Comparison of ENCODE assay signal across 13 cellular contexts in genomic region chr5:75964008-75964407, GRCh38.
DNase-seq lines count a peak whose midpoint lies in the region; ATAC-seq and TF ChIP-seq lines count a peak whose summit lies in the region.
"Had no signal": no experiment of that assay in that cellular context is flagged by ENCODE, and none has a peak within 500 bp of the region (broad histone marks: within the 10 kb centered on the region; RNA-seq: fewer than 3 reads in every experiment).

No MANE protein-coding gene starts in this region.

- peaks cover 7% of the 10 kb centered on the region for H3K36me3 Mint-ChIP-seq in stimulated activated memory B cell treated with anti-CD40 and anti-IgM and Interleukin-4, amounts not matched to agents 10 μg/mL and 1 μg/mL and 100 μg/mL, for 72 hours
- peaks cover 19% of the 10 kb centered on the region for H3K36me3 Mint-ChIP-seq in glutamatergic neuron (ENCODE audit: unreplicated experiment)
- H3K36me3 Mint-ChIP-seq: CD4-positive, CD25-positive, alpha-beta regulatory T cell had no signal

- H3K9me3 Mint-ChIP-seq in stimulated activated memory B cell treated with anti-CD40 and anti-IgM and Interleukin-4, amounts not matched to agents 10 μg/mL and 1 μg/mL and 100 μg/mL, for 72 hours, result peaks cover 3% of the 10 kb centered on the region
- H3K9me3 Mint-ChIP-seq in glutamatergic neuron (ENCODE audit: unreplicated experiment), result peaks cover 6% of the 10 kb centered on the region

- H3K27me3 Mint-ChIP-seq in stimulated activated memory B cell treated with anti-CD40 and anti-IgM and Interleukin-4, amounts not matched to agents 10 μg/mL and 1 μg/mL and 100 μg/mL, for 72 hours, result no peaks in the 10 kb centered on the region
- peaks cover 1% of the 10 kb centered on the region for H3K27me3 Mint-ChIP-seq in glutamatergic neuron (ENCODE audit: unreplicated experiment)

- peak; percentile 78 for ATAC-seq in GM19035 (IDR thresholded peaks at IDR 0.05; ENCODE audit: unreplicated experiment)
- ATAC-seq in HG02870 (IDR thresholded peaks at IDR 0.05; ENCODE audit: unreplicated experiment), result peak; percentile 77
- ATAC-seq in stimulated activated memory B cell treated with anti-CD40 and anti-IgM and Interleukin-4, amounts not matched to agents 10 μg/mL and 1 μg/mL and 100 μg/mL, for 72 hours, result peak; percentile 96
- ATAC-seq: activated naive CD4-positive, alpha-beta T cell treated with anti-CD3 and anti-CD28 coated beads, Interleukin-2, amount 50 U/mL, for 72 hours had no signal

- H3K27ac Mint-ChIP-seq in stimulated activated memory B cell treated with anti-CD40 and anti-IgM and Interleukin-4, amounts not matched to agents 10 μg/mL and 1 μg/mL and 100 μg/mL, for 72 hours, result peak overlapping the region; percentile 82
- H3K27ac Mint-ChIP-seq in glutamatergic neuron (ENCODE audit: unreplicated experiment), result no peak overlapping the region
- H3K27ac Mint-ChIP-seq: activated naive CD4-positive, alpha-beta T cell treated with anti-CD3 and anti-CD28 coated beads, Interleukin-2, amount 50 U/mL, for 72 hours; CD4-positive, CD25-positive, alpha-beta regulatory T cell had no signal

- DNase-seq in NOMO-1 treated with dmso at 0.1 percent for 144 hours (lab: John Stamatoyannopoulos, UW; ENCODE audit: unreplicated experiment), result peak; percentile 37
- DNase-seq in glutamatergic neuron, result no peak
- no peak for DNase-seq in DMS153 (lab: John Stamatoyannopoulos, UW)
- no peak for DNase-seq in NCI-H2029 treated with DMSO at 0.1 percent for 48 hours (lab: John Stamatoyannopoulos, UW)
- no peak for DNase-seq in GM19240 (ENCODE audit: insufficient read length, low spot score)
- DNase-seq: activated CD4-positive, CD25-positive, alpha-beta regulatory T cell; caudate nucleus; CD4-positive, CD25-positive, alpha-beta regulatory T cell; MM.1S had no signal

- peak overlapping the region; percentile 54 for H3K4me3 Mint-ChIP-seq in stimulated activated memory B cell treated with anti-CD40 and anti-IgM and Interleukin-4, amounts not matched to agents 10 μg/mL and 1 μg/mL and 100 μg/mL, for 72 hours
- no peak overlapping the region for H3K4me3 Mint-ChIP-seq in glutamatergic neuron (ENCODE audit: unreplicated experiment)

- H3K4me1 Mint-ChIP-seq in stimulated activated memory B cell treated with anti-CD40 and anti-IgM and Interleukin-4, amounts not matched to agents 10 μg/mL and 1 μg/mL and 100 μg/mL, for 72 hours, result peaks cover 30% of the 10 kb centered on the region
- H3K4me1 Mint-ChIP-seq in glutamatergic neuron (ENCODE audit: low read depth, unreplicated experiment), result no peaks in the 10 kb centered on the region
- H3K4me1 Mint-ChIP-seq: CD4-positive, CD25-positive, alpha-beta regulatory T cell had no signal

- no peak for TF ChIP-seq CTCF in glutamatergic neuron (IDR thresholded peaks at IDR 0.05; ENCODE audit: partially characterized antibody, unreplicated experiment)
